1 cellular context compared by ENCODE assay signal in the genomic region with DNA sequence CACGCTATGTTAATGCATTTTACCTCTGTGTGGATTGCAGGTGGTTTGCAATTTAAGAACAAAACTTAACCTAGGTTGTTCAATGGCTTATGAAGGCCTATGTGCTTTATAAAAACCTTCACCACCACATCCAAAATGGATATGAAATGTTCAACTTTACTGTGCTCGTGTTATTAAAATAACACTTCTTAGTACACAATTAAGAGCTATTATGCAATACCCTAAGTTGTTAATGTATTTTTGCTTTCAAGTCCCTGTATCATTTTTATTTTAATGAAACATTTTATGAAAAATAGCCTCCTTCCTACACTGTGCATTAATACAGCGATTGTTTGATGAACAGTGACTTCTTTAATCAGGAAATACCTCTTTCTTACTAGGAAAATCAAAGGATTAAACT.
TF ChIP-seq lines count a peak whose summit lies in the region.

No MANE protein-coding gene starts in this region.

TF ChIP-seq in GM23338, 12 proteins besides CTCF, POLR2A, EP300 and RAD21 (continued from another document):
- TF ChIP-seq ZNF331 (CRISPR knock-in tag; IDR thresholded peaks at IDR 0.05; ENCODE audit: low read depth) (no peak), STAT1 (IDR thresholded peaks at IDR 0.05; ENCODE audit: unreplicated experiment) (no peak)
